Comparison of ENCODE assay signal across 8 cellular contexts in genomic region chr11:132402056-132402684, GRCh38.
DNase-seq lines count a peak whose midpoint lies in the region; ATAC-seq and TF ChIP-seq lines count a peak whose summit lies in the region.

No MANE protein-coding gene starts in this region.

- no peak for ATAC-seq in GM18517 (IDR thresholded peaks at IDR 0.05; ENCODE audit: unreplicated experiment)

- DNase-seq in HEK293T (ENCODE audit: extremely low spot score), result peak; percentile 14
- DNase-seq in NCI-H1436 (lab: John Stamatoyannopoulos, UW), result peak; percentile 87
- DNase-seq in activated CD4-positive, alpha-beta memory T cell treated with anti-CD3 and anti-CD28 coated beads for 36 hours, result peak; percentile 21
- DNase-seq in iris pigment epithelial cell (ENCODE audit: low read depth), result peak; percentile 12
- DNase-seq in effector memory CD4-positive, alpha-beta T cell, result no peak
- no peak for DNase-seq in stimulated activated CD4-positive, alpha-beta T cell treated with anti-CD3 and anti-CD28 coated beads, Interleukin-4, amount 100 ng/mL, for 4 hours

- H3K4me3 Mint-ChIP-seq in activated CD4-positive, alpha-beta memory T cell treated with anti-CD3 and anti-CD28 coated beads for 36 hours, result no peak overlapping the region

- H3K4me3 ChIP-seq in GM12875 (ENCODE audit: low read depth, low read length), result no peak overlapping the region
- H3K4me3 ChIP-seq in effector memory CD4-positive, alpha-beta T cell (ENCODE audit: insufficient read depth, low read depth, low read length, poor library complexity, severe bottlenecking), result no peak overlapping the region

- H3K36me3 ChIP-seq in effector memory CD4-positive, alpha-beta T cell (ENCODE audit: control insufficient read depth, insufficient read depth, low read length), result no peaks in the 10 kb centered on the region

- H3K36me3 Mint-ChIP-seq in activated CD4-positive, alpha-beta memory T cell treated with anti-CD3 and anti-CD28 coated beads for 36 hours, result no peaks in the 10 kb centered on the region

- no peaks in the 10 kb centered on the region for H3K27me3 Mint-ChIP-seq in activated CD4-positive, alpha-beta memory T cell treated with anti-CD3 and anti-CD28 coated beads for 36 hours

- no peaks in the 10 kb centered on the region for H3K4me1 ChIP-seq in effector memory CD4-positive, alpha-beta T cell (ENCODE audit: control insufficient read depth, insufficient read depth, low read length, poor library complexity, severe bottlenecking)

- no peaks in the 10 kb centered on the region for H3K9me3 Mint-ChIP-seq in activated CD4-positive, alpha-beta memory T cell treated with anti-CD3 and anti-CD28 coated beads for 36 hours

- H3K27ac Mint-ChIP-seq in activated CD4-positive, alpha-beta memory T cell treated with anti-CD3 and anti-CD28 coated beads for 36 hours, result no peak overlapping the region

- CTCF ChIA-PET in HEK293T (lab: Yijun Ruan, JAX), result interaction anchor here (1.4 kb wide), 1 partner anchor 28 kb away, joined by 3 read pairs; no protein-coding TSS in a partner anchor
- CTCF ChIA-PET in activated CD4-positive, alpha-beta memory T cell treated with anti-CD3 and anti-CD28 coated beads for 36 hours (lab: Charles Lee), result interaction anchor here (1.1 kb wide), 1 partner anchor 124 kb away, joined by 4 read pairs; no protein-coding TSS in a partner anchor

- H3K27ac ChIP-seq in effector memory CD4-positive, alpha-beta T cell (ENCODE audit: insufficient read depth, low read length, poor library complexity, severe bottlenecking), result no peak overlapping the region

- intact Hi-C loops in activated CD4-positive, alpha-beta memory T cell treated with anti-CD3 and anti-CD28 coated beads for 36 hours (cut with micrococcal nuclease), result no loop called here

- H3K4me1 Mint-ChIP-seq in activated CD4-positive, alpha-beta memory T cell treated with anti-CD3 and anti-CD28 coated beads for 36 hours (ENCODE audit: low read depth), result no peaks in the 10 kb centered on the region

- POLR2A ChIA-PET in HEK293T (lab: Yijun Ruan, JAX), result no interaction called here
- POLR2A ChIA-PET in activated CD4-positive, alpha-beta memory T cell treated with anti-CD3 and anti-CD28 coated beads for 36 hours (lab: Charles Lee), result no interaction called here

- no peaks in the 10 kb centered on the region for H3K9me3 ChIP-seq in effector memory CD4-positive, alpha-beta T cell (ENCODE audit: control insufficient read depth, low read length)

- H3K27me3 ChIP-seq in effector memory CD4-positive, alpha-beta T cell (replicated peaks; ENCODE audit: control insufficient read depth, insufficient read depth, low read length, poor library complexity, severe bottlenecking), result no peaks in the 10 kb centered on the region

- peak; percentile 91 for TF ChIP-seq CTCF in GM12875 (IDR thresholded peaks at IDR 0.05; ENCODE audit: borderline replicate concordance, insufficient read depth, low read depth, low read length)

TF ChIP-seq in HEK293T, 16 proteins besides CTCF, POLR2A, EP300 and RAD21:
- TF ChIP-seq FOXK2 (IDR thresholded peaks at IDR 0.05) (no peak), BHLHE40 (IDR thresholded peaks at IDR 0.05; ENCODE audit: borderline replicate concordance) (no peak), ARNT (IDR thresholded peaks at IDR 0.05) (no peak), HDGF (IDR thresholded peaks at IDR 0.05; ENCODE audit: borderline replicate concordance) (no peak), FOXA1 (IDR thresholded peaks at IDR 0.05) (no peak), ELF4 (IDR thresholded peaks at IDR 0.05) (no peak), FOXM1 (IDR thresholded peaks at IDR 0.05; ENCODE audit: borderline replicate concordance) (no peak), TARDBP (IDR thresholded peaks at IDR 0.05) (no peak), SUZ12 (IDR thresholded peaks at IDR 0.05) (no peak), PKNOX1 (IDR thresholded peaks at IDR 0.05) (no peak), CTBP1 (IDR thresholded peaks at IDR 0.05; ENCODE audit: borderline replicate concordance) (no peak), L3MBTL2 (conservative IDR thresholded peaks at IDR 0.05) (no peak), ZNF384 (IDR thresholded peaks at IDR 0.05) (no peak), SP1 (IDR thresholded peaks at IDR 0.05) (no peak)

Comparison
In these comparisons a context has a peak if more than half of its experiments do, and no peak if none do; other contexts are left out.
1. DNase-seq: peak in HEK293T (single experiment), NCI-H1436 (single experiment), activated CD4-positive, alpha-beta memory T cell treated with anti-CD3 and anti-CD28 coated beads for 36 hours (single experiment) and iris pigment epithelial cell (single experiment); none in effector memory CD4-positive, alpha-beta T cell (0 of 3) and stimulated activated CD4-positive, alpha-beta T cell treated with anti-CD3 and anti-CD28 coated beads, Interleukin-4, amount 100 ng/mL, for 4 hours (0 of 2).